8 cellular contexts compared by ENCODE assay signal in genomic region chr3:129485681-129486056, GRCh38. TPM values are rescaled to one million over a fixed set of nuclear protein-coding genes. Genes with fewer than 3 reads are reported as not detected.
DNase-seq lines count a peak whose midpoint lies in the region; ATAC-seq, FAIRE-seq and TF ChIP-seq lines count a peak whose summit lies in the region.

No MANE protein-coding gene starts in this region.

- H3K9ac ChIP-seq in HUES6 (ENCODE audit: low read length), result no peak overlapping the region
- H3K9ac ChIP-seq in keratinocyte (ENCODE audit: control insufficient read depth, extremely low read depth, insufficient read depth, low read length), result no peak overlapping the region

- no peaks in the 10 kb centered on the region for H3K79me2 ChIP-seq in keratinocyte (ENCODE audit: control insufficient read depth, insufficient read depth, low read length)

- no peak overlapping the region for H3K4me3 ChIP-seq in HUES6 (ENCODE audit: low read depth, low read length)
- H3K4me3 ChIP-seq in cardiac fibroblast (replicated peaks in 1 of 2; ENCODE audit: low read depth in 2 of 2, low read length in 2 of 2), result no peak overlapping the region
- H3K4me3 ChIP-seq in keratinocyte (ENCODE audit: control insufficient read depth in 2 of 3, extremely low read depth in 1 of 3, insufficient read depth in 2 of 3, low read depth in 1 of 3, low read length in 3 of 3), result no peak overlapping the region

- no peaks in the 10 kb centered on the region for H4K20me1 ChIP-seq in keratinocyte (ENCODE audit: control insufficient read depth, extremely low read depth, insufficient read depth, low read length)

- no peaks in the 10 kb centered on the region for H3K27me3 ChIP-seq in HUES6 (ENCODE audit: control insufficient read depth, insufficient read depth, low read length)
- no peaks in the 10 kb centered on the region for H3K27me3 ChIP-seq in keratinocyte (ENCODE audit: control insufficient read depth, extremely low read depth, insufficient read depth, low read length)

- no peak for ATAC-seq in GM19328 (IDR thresholded peaks at IDR 0.05; ENCODE audit: unreplicated experiment)
- no peak for ATAC-seq in GM21447 (IDR thresholded peaks at IDR 0.05; ENCODE audit: unreplicated experiment)

- no peaks in the 10 kb centered on the region for H3K9me3 ChIP-seq in HUES6 (ENCODE audit: control insufficient read depth, insufficient read depth, low read depth, low read length)
- no peaks in the 10 kb centered on the region for H3K9me3 ChIP-seq in keratinocyte (ENCODE audit: control insufficient read depth, low read depth, low read length)

- H3K36me3 ChIP-seq in HUES6 (ENCODE audit: control insufficient read depth, insufficient read depth, low read length) (peaks cover 12% of the 10 kb centered on the region), keratinocyte (ENCODE audit: control insufficient read depth in 2 of 2, extremely low read depth in 1 of 2, insufficient read depth in 2 of 2, low read length in 2 of 2) (peaks cover 0 to 3% of the 10 kb centered on the region in 2 experiments)

- no peaks in the 10 kb centered on the region for H3K9me1 ChIP-seq in keratinocyte (ENCODE audit: control insufficient read depth, extremely low read depth, insufficient read depth, low read length)

- H3K4me1 ChIP-seq in HUES6 (ENCODE audit: control insufficient read depth, insufficient read depth, low read length), result peaks cover 38% of the 10 kb centered on the region
- peaks cover 17% of the 10 kb centered on the region for H3K4me1 ChIP-seq in keratinocyte (ENCODE audit: control insufficient read depth, extremely low read depth, insufficient read depth, low read length)

- dilution Hi-C loops in keratinocyte (cut with MboI; ENCODE audit: extremely low pct_ligation_motif_present, low sequenced_read_pairs), result no loop called here

- H3K4me2 ChIP-seq in keratinocyte (ENCODE audit: control insufficient read depth, extremely low read depth, insufficient read depth, low read depth, low read length), result no peak overlapping the region

- no peak for TF ChIP-seq CTCF in cardiac fibroblast (IDR thresholded peaks at IDR 0.05; ENCODE audit: low read depth, low read length)
- no peak for TF ChIP-seq CTCF in keratinocyte (optimal IDR thresholded peaks at IDR 0.05 in 1 of 3, IDR thresholded peaks at IDR 0.05 in 1 of 3, conservative IDR thresholded peaks at IDR 0.05 in 1 of 3; ENCODE audit: extremely low read depth in 1 of 3, insufficient read depth in 2 of 3, low read length in 3 of 3)

- no peak overlapping the region for H2AFZ ChIP-seq in keratinocyte (ENCODE audit: control insufficient read depth, low read length)

- FAIRE-seq in keratinocyte (lab: Jason Lieb, UNC), result no peak

- DNase-seq in cardiac fibroblast (ENCODE audit: low read depth in 2 of 2) (peak; percentile 99), keratinocyte (ENCODE audit: low read depth, low spot score) (peak; percentile 17), substantia nigra (lab: John Stamatoyannopoulos, UW) (peak in 40 of 49 donors; percentile 10 to 78 (median 42)), NCI-H2196 (lab: John Stamatoyannopoulos, UW; ENCODE audit: unreplicated experiment) (no peak)
- DNase-seq in activated effector memory CD4-positive, alpha-beta T cell treated with anti-CD3 and anti-CD28 coated beads, Interleukin-2, amount 50 U/mL, for 16 hours, result no peak

- H3K27ac ChIP-seq in HUES6 (ENCODE audit: low read depth, low read length) (peak overlapping the region; percentile 25; the same call in 1 of the 2 replicates), keratinocyte (ENCODE audit: control insufficient read depth, insufficient read depth, low read length) (no peak overlapping the region), substantia nigra (ENCODE audit: low read depth, low read length, poor library complexity, severe bottlenecking) (no peak overlapping the region)

RNA-seq across cellular contexts. Expression of gene RHO, which starts 42.8 kb away (rescaled TPM):
- polyA plus RNA-seq in keratinocyte, result not detected in 3 replicates
- polyA plus RNA-seq in keratinocyte (2011; ENCODE audit: low read depth), result not detected
- not detected in 2 replicates for polyA plus RNA-seq in keratinocyte (2011; cell fraction: cytosol; rRNA removed)
- polyA plus RNA-seq in keratinocyte (2011; cell fraction: nucleus; rRNA removed), result not detected in 2 replicates
- not detected in 2 replicates for polyA plus RNA-seq in keratinocyte (2012; ENCODE audit: low replicate concordance)
- not detected in 3 replicates for polyA minus RNA-seq in keratinocyte
- not detected for polyA minus RNA-seq in keratinocyte (2011; cell fraction: cytosol; rRNA and poly(A)+ RNA removed)
- polyA minus RNA-seq in keratinocyte (2011; cell fraction: nucleus; rRNA and poly(A)+ RNA removed), result not detected in 2 replicates

RNA-seq across cellular contexts. Expression of gene IFT122, which starts 45.6 kb away (rescaled TPM):
- 6.2 to 7.1 TPM (median 6.5 TPM) in 3 replicates for polyA plus RNA-seq in keratinocyte
- polyA plus RNA-seq in keratinocyte (2011; ENCODE audit: low read depth), result 5.6 TPM
- polyA plus RNA-seq in keratinocyte (2011; cell fraction: cytosol; rRNA removed), result 4.6 and 5.2 TPM in 2 replicates
- 12.1 and 18.1 TPM in 2 replicates for polyA plus RNA-seq in keratinocyte (2011; cell fraction: nucleus; rRNA removed)
- polyA plus RNA-seq in keratinocyte (2012; ENCODE audit: low replicate concordance), result 2.6 and 5.0 TPM in 2 replicates
- 10.8 to 23.1 TPM (median 22.9 TPM) in 3 replicates for polyA minus RNA-seq in keratinocyte
- 8.2 TPM for polyA minus RNA-seq in keratinocyte (2011; cell fraction: cytosol; rRNA and poly(A)+ RNA removed)
- 8.4 and 13.3 TPM in 2 replicates for polyA minus RNA-seq in keratinocyte (2011; cell fraction: nucleus; rRNA and poly(A)+ RNA removed)

RNA-seq across cellular contexts. Expression of gene MBD4, which starts 45.9 kb away (rescaled TPM):
- 20.3 to 35.0 TPM (median 24.3 TPM) in 3 replicates for polyA plus RNA-seq in keratinocyte
- 43.0 TPM for polyA plus RNA-seq in keratinocyte (2011; ENCODE audit: low read depth)
- 14.3 and 23.8 TPM in 2 replicates for polyA plus RNA-seq in keratinocyte (2011; cell fraction: cytosol; rRNA removed)
- 42.8 and 55.4 TPM in 2 replicates for polyA plus RNA-seq in keratinocyte (2011; cell fraction: nucleus; rRNA removed)
- polyA plus RNA-seq in keratinocyte (2012; ENCODE audit: low replicate concordance), result 17.1 and 17.4 TPM in 2 replicates
- polyA minus RNA-seq in keratinocyte, result 6.1 to 16.9 TPM (median 12.7 TPM) in 3 replicates
- 17.5 TPM for polyA minus RNA-seq in keratinocyte (2011; cell fraction: cytosol; rRNA and poly(A)+ RNA removed)
- polyA minus RNA-seq in keratinocyte (2011; cell fraction: nucleus; rRNA and poly(A)+ RNA removed), result 15.0 and 19.2 TPM in 2 replicates

RNA-seq across cellular contexts. Expression of gene EFCAB12, which starts 57.2 kb away (rescaled TPM):
- polyA plus RNA-seq in keratinocyte, result 0.17 to 0.42 TPM (median 0.34 TPM) in 3 replicates
- not detected for polyA plus RNA-seq in keratinocyte (2011; ENCODE audit: low read depth)
- polyA plus RNA-seq in keratinocyte (2011; cell fraction: cytosol; rRNA removed), result 0.07 and 0.08 TPM in 2 replicates
- polyA plus RNA-seq in keratinocyte (2011; cell fraction: nucleus; rRNA removed), result 1.2 and 1.8 TPM in 2 replicates
- polyA plus RNA-seq in keratinocyte (2012; ENCODE audit: low replicate concordance), result 0.06 and 0.24 TPM in 2 replicates
- polyA minus RNA-seq in keratinocyte, result 0.40 to 0.86 TPM (median 0.59 TPM) in 3 replicates
- polyA minus RNA-seq in keratinocyte (2011; cell fraction: cytosol; rRNA and poly(A)+ RNA removed), result not detected
- 0.31 and 0.53 TPM in 2 replicates for polyA minus RNA-seq in keratinocyte (2011; cell fraction: nucleus; rRNA and poly(A)+ RNA removed)

RNA-seq across cellular contexts. Expression of gene H1-8, which starts 57.3 kb away (rescaled TPM):
- not detected in 3 replicates for polyA plus RNA-seq in keratinocyte
- not detected for polyA plus RNA-seq in keratinocyte (2011; ENCODE audit: low read depth)
- polyA plus RNA-seq in keratinocyte (2011; cell fraction: cytosol; rRNA removed), result not detected in 2 replicates
- polyA plus RNA-seq in keratinocyte (2011; cell fraction: nucleus; rRNA removed), result not detected in 2 replicates
- not detected in 2 replicates for polyA plus RNA-seq in keratinocyte (2012; ENCODE audit: low replicate concordance)
- not detected in 3 replicates for polyA minus RNA-seq in keratinocyte
- not detected for polyA minus RNA-seq in keratinocyte (2011; cell fraction: cytosol; rRNA and poly(A)+ RNA removed)
- polyA minus RNA-seq in keratinocyte (2011; cell fraction: nucleus; rRNA and poly(A)+ RNA removed), result not detected in 2 replicates

Comparison
In these comparisons a context has a peak if more than half of its experiments do, and no peak if none do; other contexts are left out.
1. DNase-seq: peak in cardiac fibroblast (2 of 2), keratinocyte (single experiment) and substantia nigra (40 of 49); none in NCI-H2196 (single experiment) and activated effector memory CD4-positive, alpha-beta T cell treated with anti-CD3 and anti-CD28 coated beads, Interleukin-2, amount 50 U/mL, for 16 hours (single experiment).